13 cellular contexts compared by ENCODE assay signal in genomic region chr11:41486436-41486835, GRCh38. TPM values are rescaled to one million over a fixed set of nuclear protein-coding genes. Genes with fewer than 3 reads are reported as not detected.
"Had no signal": no experiment of that assay in that cellular context is flagged by ENCODE, and none has a peak within 500 bp of the region (broad histone marks: within the 10 kb centered on the region; RNA-seq: fewer than 3 reads in every experiment).

No MANE protein-coding gene starts in this region.

- H3K27ac ChIP-seq: esophagus muscularis mucosa, ovary, right lobe of liver, suprapubic skin, VCaP had no signal

- H3K27me3 ChIP-seq: esophagus muscularis mucosa, ovary, right lobe of liver, suprapubic skin had no signal

- H3K4me1 ChIP-seq: esophagus muscularis mucosa, right lobe of liver, suprapubic skin had no signal

- H3K36me3 ChIP-seq: esophagus muscularis mucosa, ovary, right lobe of liver, suprapubic skin had no signal

- H3K4me3 ChIP-seq: esophagus muscularis mucosa, ovary, right lobe of liver, suprapubic skin had no signal

- DNase-seq: activated CD4-positive, alpha-beta T cell treated with anti-CD3 and anti-CD28 coated beads, Interleukin-2, amount 50 U/mL, for 48 hours; activated naive CD4-positive, alpha-beta T cell treated with Interleukin-2 at 50 U/mL for 16 hours; aorta; foreskin melanocyte; ovary; right lobe of liver; stimulated activated naive CD8-positive, alpha-beta T cell treated with anti-CD3 and anti-CD28 coated beads, Interleukin-15, Interleukin-2, amounts not matched to agents 100 U/mL and 50 U/mL, for 24 hours; trophoblast cell had no signal

- H3K9me3 ChIP-seq: esophagus muscularis mucosa, ovary, right lobe of liver, suprapubic skin had no signal

RNA-seq across cellular contexts. Expression of gene LRRC4C, which starts 27.0 kb away (rescaled TPM):
- total RNA-seq: activated T-helper 17 cell treated with anti-CD3 and anti-CD28 coated beads, Interleukin-2, amount 50 U/mL, for 72 hours; pulmonary artery endothelial cell had no signal
